ENCODE assay signal across 23 cellular contexts in genomic region chr17:65994679-65995078, GRCh38.
"Had no signal": no experiment of that assay in that cellular context is flagged by ENCODE, and none has a peak within 500 bp of the region (broad histone marks: within the 10 kb centered on the region; RNA-seq: fewer than 3 reads in every experiment).

No MANE protein-coding gene starts in this region.

- H3K27ac Mint-ChIP-seq: mesothelial cell of epicardium; naive B cell; naive thymus-derived CD8-positive, alpha-beta T cell had no signal

- DNase-seq: dermis blood vessel endothelial cell; dorsolateral prefrontal cortex; effector CD4-positive, alpha-beta T cell; effector memory CD4-positive, alpha-beta T cell; erythroblast; esophagus squamous epithelium; foreskin fibroblast; foreskin melanocyte; gastrocnemius medialis; glutamatergic neuron; head of caudate nucleus; heart right ventricle; hippocampal formation; left cardiac atrium; left lung; left ventricle myocardium superior; lower lobe of right lung; mesenchymal stem cell; mucosa of descending colon; naive B cell; naive thymus-derived CD8-positive, alpha-beta T cell had no signal

- ATAC-seq: esophagus mucosa; gastrocnemius medialis; heart right ventricle; left cardiac atrium; left lung; left ventricle myocardium superior; lower lobe of right lung; mucosa of descending colon; naive thymus-derived CD8-positive, alpha-beta T cell had no signal

- H3K36me3 Mint-ChIP-seq: mesothelial cell of epicardium, naive B cell had no signal
